22 cellular contexts compared by ENCODE assay signal in the genomic region with DNA sequence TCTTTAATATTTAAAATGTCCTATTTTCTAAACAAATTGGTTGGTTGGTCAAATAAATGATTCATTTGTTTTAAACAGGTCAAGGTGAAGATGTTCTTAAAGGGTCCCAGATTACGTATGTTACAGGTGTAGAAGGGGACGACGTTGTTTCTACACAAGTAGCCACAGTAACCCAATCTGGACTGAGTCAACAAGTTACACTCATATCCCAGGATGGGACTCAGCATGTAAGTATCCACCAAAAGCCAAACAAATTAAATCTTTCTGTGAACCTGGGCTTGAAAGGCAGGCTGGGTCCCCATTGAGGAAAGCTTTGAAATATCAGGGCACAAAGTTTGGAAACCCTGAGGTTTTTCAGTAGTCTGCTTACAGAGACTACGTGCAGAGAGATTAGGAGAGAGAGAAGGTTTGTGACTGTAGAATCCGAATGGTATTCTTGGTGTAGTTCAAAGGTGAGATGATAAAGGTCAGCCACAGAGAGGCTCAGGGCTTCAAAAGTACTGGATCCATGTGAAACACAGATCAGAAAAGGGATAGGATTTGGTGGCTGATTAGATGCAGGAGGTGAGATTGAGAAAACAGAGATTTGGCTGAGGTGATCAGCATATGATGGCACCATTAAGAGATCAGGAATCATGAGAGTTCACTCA.
"Had no signal": no experiment of that assay in that cellular context is flagged by ENCODE, and none has a peak within 500 bp of the region (broad histone marks: within the 10 kb centered on the region; RNA-seq: fewer than 3 reads in every experiment).

No MANE protein-coding gene starts in this region.

- H3K27me3 ChIP-seq: brain microvascular endothelial cell, right lobe of liver, tibial artery had no signal

- FAIRE-seq: urothelium cell line had no signal

- H3K4me3 ChIP-seq: mucosa of descending colon, right lobe of liver, skin epidermis, tibial artery had no signal

- H3K9me3 ChIP-seq: mucosa of descending colon, right lobe of liver, tibial artery had no signal

- DNase-seq: activated CD8-positive, alpha-beta memory T cell treated with anti-CD3 and anti-CD28 coated beads for 24 hours; activated CD8-positive, alpha-beta memory T cell treated with anti-CD3 and anti-CD28 coated beads, Interleukin-2, amount 50 U/mL, for 4 hours; activated T-cell treated with anti-CD3 and anti-CD28 coated beads, Interleukin-2, amount 50 U/mL, for 24 hours; aorta; brain microvascular endothelial cell; central memory CD4-positive, alpha-beta T cell; dermis blood vessel endothelial cell; effector CD8-positive, alpha-beta T cell; erythroblast; foreskin melanocyte; immature natural killer cell; mesendoderm; mucosa of descending colon; nucleus accumbens; right lobe of liver; stimulated activated CD4-positive, alpha-beta T cell treated with anti-CD3 and anti-CD28 coated beads, Interleukin-1b, Interleukin-23, amount 100 ng/mL, for 48 hours; stimulated activated naive CD8-positive, alpha-beta T cell treated with anti-CD3 and anti-CD28 coated beads, Interleukin-15, amount 100 ng/mL, for 72 hours; T-helper 17 cell; tibial artery; WERI-Rb-1 had no signal

- H3K27ac ChIP-seq: brain microvascular endothelial cell, right lobe of liver, skin epidermis, tibial artery, WERI-Rb-1 had no signal

- H3K4me1 ChIP-seq: tibial artery had no signal
